21 cellular contexts compared by ENCODE assay signal in the genomic region with DNA sequence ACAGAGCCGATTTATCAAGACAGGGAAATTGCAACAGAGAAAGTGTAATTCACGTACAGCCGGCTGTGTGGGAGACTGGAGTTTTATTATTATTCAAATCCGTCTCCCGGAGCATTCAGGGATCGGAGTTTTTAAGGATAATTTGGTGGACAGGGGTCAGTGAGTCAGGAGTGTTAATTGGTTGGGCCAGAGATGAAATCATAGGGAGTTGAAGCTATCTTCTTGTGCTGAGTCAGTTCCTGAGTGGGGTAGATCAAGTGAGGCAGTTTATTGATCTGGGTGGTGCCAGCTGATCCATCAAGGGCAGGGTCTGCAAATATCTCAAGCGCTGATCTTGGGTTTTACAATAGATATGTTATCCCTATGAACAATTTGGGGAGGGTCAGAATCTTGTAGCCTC. TPM values are rescaled to one million over a fixed set of nuclear protein-coding genes. Genes with fewer than 3 reads are reported as not detected.
"Had no signal": no experiment of that assay in that cellular context is flagged by ENCODE, and none has a peak within 500 bp of the region (broad histone marks: within the 10 kb centered on the region; RNA-seq: fewer than 3 reads in every experiment).

No MANE protein-coding gene starts in this region.

- H3K27ac ChIP-seq: colonic mucosa, dorsolateral prefrontal cortex, esophagus squamous epithelium, left ventricle myocardium inferior, pancreas, thyroid gland had no signal

- H3K4me1 ChIP-seq: colonic mucosa had no signal

- DNase-seq: activated CD4-positive, alpha-beta T cell treated with anti-CD3 and anti-CD28 coated beads for 4 hours; activated CD4-positive, alpha-beta T cell treated with anti-CD3 and anti-CD28 coated beads, Interleukin-2, amount 50 U/mL, for 48 hours; activated CD4-positive, CD25-positive, alpha-beta regulatory T cell; activated naive CD4-positive, alpha-beta T cell treated with Interleukin-2 at 50 U/mL for 16 hours; activated naive CD8-positive, alpha-beta T cell treated with anti-CD3 and anti-CD28 coated beads for 36 hours; activated T-cell treated with anti-CD3 and anti-CD28 coated beads, Interleukin-2, amount 50 U/mL, for 48 hours; colonic mucosa; dorsolateral prefrontal cortex; esophagus squamous epithelium; heart right ventricle; kidney glomerular epithelial cell; left ventricle myocardium inferior; naive thymus-derived CD4-positive, alpha-beta T cell; pancreas; right cardiac atrium; stimulated activated CD4-positive, alpha-beta T cell treated with anti-CD3 and anti-CD28 coated beads, Interleukin-12 subunit alpha, Interleukin-12 subunit beta, amount 100 ng/mL, for 4 hours; substantia nigra; T1000; thyroid gland had no signal

- H3K9me3 ChIP-seq: colonic mucosa, esophagus squamous epithelium, heart right ventricle, left ventricle myocardium inferior, pancreas, thyroid gland had no signal

- H3K36me3 ChIP-seq: colonic mucosa, esophagus squamous epithelium, heart right ventricle, left ventricle myocardium inferior, pancreas, thyroid gland had no signal

- H3K4me3 ChIP-seq: colonic mucosa, dorsolateral prefrontal cortex, esophagus squamous epithelium, heart right ventricle, left ventricle myocardium inferior, pancreas, thyroid gland had no signal

- FAIRE-seq: bronchial epithelial cell, pancreas had no signal

- ATAC-seq: heart right ventricle; naive thymus-derived CD4-positive, alpha-beta T cell; pancreas; right cardiac atrium had no signal

- H3K27me3 ChIP-seq: colonic mucosa, dorsolateral prefrontal cortex, esophagus squamous epithelium, heart right ventricle, pancreas, thyroid gland had no signal

RNA-seq across cellular contexts. Expression of a gene that starts 41.4 kb away (rescaled TPM):
- total RNA-seq: T-helper 1 cell treated with Interleukin-12 subunit alpha and Interleukin-12 subunit beta and Interleukin-4 antibody, amounts not matched to agents 30 ng/mL and 1 ng/mL, for 36 hours had no signal
